ENCODE assay signal across 9 cellular contexts in the genomic region with DNA sequence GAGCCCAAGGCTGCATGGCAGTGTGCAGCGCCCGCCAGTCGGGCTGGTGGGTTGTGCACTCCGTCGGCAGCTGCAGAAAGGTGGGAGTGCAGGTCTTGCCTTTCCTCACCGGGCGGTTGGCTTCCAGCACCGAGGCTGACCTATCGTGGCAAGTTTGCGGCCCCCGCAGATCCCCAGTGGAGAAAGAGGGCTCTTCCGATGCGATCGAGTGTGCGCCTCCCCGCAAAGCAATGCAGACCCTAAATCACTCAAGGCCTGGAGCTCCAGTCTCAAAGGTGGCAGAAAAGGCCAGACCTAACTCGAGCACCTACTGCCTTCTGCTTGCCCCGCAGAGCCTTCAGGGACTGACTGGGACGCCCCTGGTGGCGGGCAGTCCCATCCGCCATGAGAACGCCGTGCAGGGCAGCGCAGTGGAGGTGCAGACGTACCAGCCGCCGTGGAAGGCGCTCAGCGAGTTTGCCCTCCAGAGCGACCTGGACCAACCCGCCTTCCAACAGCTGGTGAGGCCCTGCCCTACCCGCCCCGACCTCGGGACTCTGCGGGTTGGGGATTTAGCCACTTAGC. TPM values are rescaled to one million over a fixed set of nuclear protein-coding genes. Genes with fewer than 3 reads are reported as not detected.
DNase-seq lines count a peak whose midpoint lies in the region; ATAC-seq and TF ChIP-seq lines count a peak whose summit lies in the region.
"Had no signal": no experiment of that assay in that cellular context is flagged by ENCODE, and none has a peak within 500 bp of the region (broad histone marks: within the 10 kb centered on the region; RNA-seq: fewer than 3 reads in every experiment).

No MANE protein-coding gene starts in this region.

- POLR2A ChIA-PET in activated B cell treated with CpG ODN at 0.5 μM for 24 hours (lab: Charles Lee) = interaction anchor here (1.3 to 1.9 kb wide), 2 partner anchors 30 to 235 kb away, joined by 4 to 11 read pairs; partner anchors contain the start of gene ETFA

- H3K27me3 Mint-ChIP-seq in activated B cell treated with CpG ODN at 0.5 μM for 24 hours = peaks cover 61% of the 10 kb centered on the region

- peak overlapping the region; percentile 86 for H3K4me3 Mint-ChIP-seq in activated B cell treated with CpG ODN at 0.5 μM for 24 hours

- no peaks in the 10 kb centered on the region for H3K9me3 Mint-ChIP-seq in activated B cell treated with CpG ODN at 0.5 μM for 24 hours

- H3K36me3 Mint-ChIP-seq in activated B cell treated with CpG ODN at 0.5 μM for 24 hours (ENCODE audit: low read depth) = no peaks in the 10 kb centered on the region

- H3K4me3 ChIP-seq in retinal pigment epithelial cell (ENCODE audit: low read length) = no peak overlapping the region
- H3K4me3 ChIP-seq: A549 had no signal

- TF ChIP-seq CTCF in activated B cell treated with CpG ODN at 0.5 μM for 24 hours (IDR thresholded peaks at IDR 0.05) (no peak), retinal pigment epithelial cell (conservative IDR thresholded peaks at IDR 0.05; ENCODE audit: low read depth, low read length) (peak; percentile 37)

- peak; percentile 17 for DNase-seq in DMS79 treated with DMSO at 0.1 percent for 48 hours (lab: John Stamatoyannopoulos, UW)
- DNase-seq in DMS79 (lab: John Stamatoyannopoulos, UW) = no peak
- peak; percentile 54 for DNase-seq in activated B cell treated with CpG ODN at 0.5 μM for 24 hours
- DNase-seq in retinal pigment epithelial cell (ENCODE audit: low read depth) = no peak
- no peak for DNase-seq in NCI-H446 (lab: John Stamatoyannopoulos, UW)
- no peak for DNase-seq in MV-4-11 (lab: John Stamatoyannopoulos, UW)

- intact Hi-C loops in activated B cell treated with CpG ODN at 0.5 μM for 24 hours (cut with micrococcal nuclease) = loop anchor here (1.0 to 10.0 kb wide), 4 partner anchors 30 to 744 kb away; partner anchors contain the start of gene ETFA

- ATAC-seq in activated B cell treated with CpG ODN at 0.5 μM for 24 hours (ENCODE audit: low read depth) (peak; percentile 54), esophagus mucosa (peak; percentile 51), HG03039 (IDR thresholded peaks at IDR 0.05; ENCODE audit: unreplicated experiment) (no peak)
- ATAC-seq: A549 had no signal

- peaks cover 69% of the 10 kb centered on the region for H3K4me1 Mint-ChIP-seq in activated B cell treated with CpG ODN at 0.5 μM for 24 hours

- H3K27ac Mint-ChIP-seq in activated B cell treated with CpG ODN at 0.5 μM for 24 hours = no peak overlapping the region

- CTCF ChIA-PET in activated B cell treated with CpG ODN at 0.5 μM for 24 hours (lab: Charles Lee) = interaction anchor here (1.2 kb wide), 1 partner anchor 105 kb away, joined by 3 read pairs; no protein-coding TSS in a partner anchor

RNA-seq across cellular contexts. Expression of gene ISL2, which starts 4.3 kb away (rescaled TPM):
- total RNA-seq in activated B cell treated with CpG ODN at 0.5 μM for 24 hours = 0.35 and 0.39 TPM in 2 replicates
- total RNA-seq in esophagus mucosa = not detected

RNA-seq across cellular contexts. Expression of gene ETFA, which starts 29.6 kb away (rescaled TPM):
- 112 and 113 TPM in 2 replicates for total RNA-seq in activated B cell treated with CpG ODN at 0.5 μM for 24 hours
- 79.8 TPM for total RNA-seq in esophagus mucosa

Comparison
In these comparisons a context has a peak if more than half of its experiments do, and no peak if none do; other contexts are left out.
1. DNase-seq: peak in DMS79 treated with DMSO at 0.1 percent for 48 hours (single experiment) and activated B cell treated with CpG ODN at 0.5 μM for 24 hours (single experiment); none in DMS79 (single experiment), retinal pigment epithelial cell (single experiment), NCI-H446 (0 of 2) and MV-4-11 (single experiment).